Comparison of ENCODE assay signal across 9 cellular contexts in the genomic region with DNA sequence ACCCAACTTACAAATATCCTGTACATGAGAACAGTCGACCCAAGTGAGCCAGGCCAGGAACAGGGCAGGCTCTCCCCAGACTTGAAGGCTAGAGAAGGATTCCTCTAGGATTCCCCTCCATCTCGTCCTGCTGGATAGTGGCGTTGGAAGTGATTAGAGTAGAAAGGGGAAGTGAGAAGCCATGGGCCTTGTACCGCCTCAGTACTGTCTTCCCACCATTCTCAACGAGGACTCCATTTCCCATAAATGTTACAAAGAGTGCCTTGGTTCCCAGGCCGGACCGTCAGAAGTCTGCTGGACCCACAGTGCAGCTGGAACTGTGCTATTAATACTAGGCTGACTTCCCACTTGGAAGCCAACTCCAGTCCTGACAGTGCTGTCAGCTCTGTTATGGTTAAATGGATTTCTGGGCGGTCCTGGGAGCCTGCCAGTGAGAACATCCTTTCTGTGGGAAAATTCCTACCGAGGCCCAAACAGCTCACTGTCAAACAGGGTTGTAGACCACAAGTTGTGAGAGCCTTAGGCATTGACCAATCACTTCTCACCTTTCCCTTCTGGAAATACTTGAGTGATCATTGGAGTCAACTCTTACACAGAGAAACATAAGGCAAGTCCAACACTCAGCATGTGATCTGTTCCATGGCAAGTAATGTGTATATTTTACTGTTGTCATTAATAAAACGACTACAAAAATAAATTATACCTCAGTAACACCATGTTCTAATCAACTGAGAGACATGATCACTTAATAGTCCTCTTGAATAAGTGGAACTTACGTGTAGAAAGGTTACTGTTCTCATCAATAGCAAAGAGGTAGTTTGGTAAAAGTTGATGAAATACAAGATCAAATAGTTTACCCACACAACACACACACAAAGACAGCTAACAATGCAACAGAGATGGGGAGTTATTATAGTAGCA. TPM values are rescaled to one million over a fixed set of nuclear protein-coding genes. Genes with fewer than 3 reads are reported as not detected.
DNase-seq lines count a peak whose midpoint lies in the region; ATAC-seq and TF ChIP-seq lines count a peak whose summit lies in the region.
"Had no signal": no experiment of that assay in that cellular context is flagged by ENCODE, and none has a peak within 500 bp of the region (broad histone marks: within the 10 kb centered on the region; RNA-seq: fewer than 3 reads in every experiment).

No MANE protein-coding gene starts in this region.

- H3K4me3 Mint-ChIP-seq in immature natural killer cell, result no peak overlapping the region
- no peak overlapping the region for H3K4me3 Mint-ChIP-seq in progenitor cell of endocrine pancreas (ENCODE audit: low read depth)

- no peaks in the 10 kb centered on the region for H3K36me3 Mint-ChIP-seq in immature natural killer cell
- no peaks in the 10 kb centered on the region for H3K36me3 Mint-ChIP-seq in progenitor cell of endocrine pancreas (ENCODE audit: insufficient read depth)

- no peak overlapping the region for H3K9ac ChIP-seq in OCI-LY1 (ENCODE audit: low read length)

- intact Hi-C loops in heart right ventricle (cut with DNase I), result no loop called here
- intact Hi-C loops in thyroid gland (cut with DNase I), result no loop called here

- H2AFZ ChIP-seq in OCI-LY1 (ENCODE audit: low read length), result no peak overlapping the region

- no peaks in the 10 kb centered on the region for H4K20me1 ChIP-seq in OCI-LY1 (ENCODE audit: insufficient read depth, low read length)

- no peaks in the 10 kb centered on the region for H3F3A ChIP-seq in OCI-LY1 (ENCODE audit: insufficient read depth, low read length)

- no peaks in the 10 kb centered on the region for H3K79me2 ChIP-seq in OCI-LY1 (ENCODE audit: insufficient read depth, low read length)

- H3K4me1 ChIP-seq in OCI-LY1 (ENCODE audit: insufficient read depth, low read length, severe bottlenecking), result peaks cover 14% of the 10 kb centered on the region
- peaks cover 0 to 9% (median 0%) of the 10 kb centered on the region in 9 donors for H3K4me1 ChIP-seq in heart right ventricle
- H3K4me1 ChIP-seq in thyroid gland, result peaks cover 7 to 9% of the 10 kb centered on the region in 2 donors

- H3K27ac ChIP-seq in OCI-LY1 (ENCODE audit: low read depth, low read length, poor library complexity, severe bottlenecking), result peak overlapping the region; percentile 27
- peak overlapping the region; percentile 22 to 82 (median 69) for H3K27ac ChIP-seq in heart right ventricle
- peak overlapping the region in 2 of 3 donors; percentile 42 to 76 for H3K27ac ChIP-seq in thyroid gland

- ATAC-seq in GM21515 (IDR thresholded peaks at IDR 0.05; ENCODE audit: unreplicated experiment) (peak; percentile 64), heart right ventricle (peak; percentile 79 to 95 (median 89)), GM18517 (IDR thresholded peaks at IDR 0.05; ENCODE audit: unreplicated experiment) (no peak)

- H3K9me3 Mint-ChIP-seq in immature natural killer cell, result no peaks in the 10 kb centered on the region
- H3K9me3 Mint-ChIP-seq in progenitor cell of endocrine pancreas (ENCODE audit: low read depth), result peaks cover 18% of the 10 kb centered on the region

- H3K36me3 ChIP-seq in OCI-LY1 (ENCODE audit: insufficient read depth, low read length) (no peaks in the 10 kb centered on the region), heart right ventricle (no peaks in the 10 kb centered on the region), thyroid gland (no peaks in the 10 kb centered on the region)

- TF ChIP-seq CTCF in OCI-LY1 (IDR thresholded peaks at IDR 0.05; ENCODE audit: low read length) (no peak), heart right ventricle (IDR thresholded peaks at IDR 0.05) (no peak), thyroid gland (IDR thresholded peaks at IDR 0.05) (no peak), progenitor cell of endocrine pancreas (IDR thresholded peaks at IDR 0.05; ENCODE audit: unreplicated experiment) (no peak)

- H3K27me3 ChIP-seq in OCI-LY1 (ENCODE audit: insufficient read depth, low read length), result no peaks in the 10 kb centered on the region
- no peaks in the 10 kb centered on the region for H3K27me3 ChIP-seq in heart right ventricle
- H3K27me3 ChIP-seq in thyroid gland, result no peaks in the 10 kb centered on the region

- H3K27ac Mint-ChIP-seq in immature natural killer cell, result no peak overlapping the region
- no peak overlapping the region for H3K27ac Mint-ChIP-seq in progenitor cell of endocrine pancreas

- WGBS in heart right ventricle, 2 donors, result 37 to 40% methylated on average over 11 of the region's 11 CpGs
- WGBS in thyroid gland, 2 donors, result 69% methylated on average over 7 to 11 of the region's 11 CpGs

- H3K4me3 ChIP-seq in OCI-LY1 (ENCODE audit: low read depth, low read length, poor library complexity, severe bottlenecking), result no peak overlapping the region
- peak overlapping the region in 6 of 10 donors; percentile 5 to 41 (median 21) for H3K4me3 ChIP-seq in heart right ventricle
- no peak overlapping the region for H3K4me3 ChIP-seq in thyroid gland (replicated peaks in 1 of 3)

- no peaks in the 10 kb centered on the region for H3K9me3 ChIP-seq in OCI-LY1 (ENCODE audit: low read length)
- H3K9me3 ChIP-seq in heart right ventricle, result no peaks in the 10 kb centered on the region
- no peaks in the 10 kb centered on the region for H3K9me3 ChIP-seq in thyroid gland

- H3K27me3 Mint-ChIP-seq in immature natural killer cell (ENCODE audit: low read depth in 3 of 3) (peaks cover 0 to 3% (median 0%) of the 10 kb centered on the region in 3 donors), progenitor cell of endocrine pancreas (no peaks in the 10 kb centered on the region)

- peak; percentile 33 to 73 for DNase-seq in heart right ventricle
- DNase-seq in thyroid gland, result peak; percentile 8 to 19
- DNase-seq in immature natural killer cell, result no peak
- DNase-seq in progenitor cell of endocrine pancreas (ENCODE audit: low spot score, unreplicated experiment), result no peak
- DNase-seq in activated CD4-positive, alpha-beta T cell treated with anti-CD3 and anti-CD28 coated beads, Interleukin-2, amount 50 U/mL, for 48 hours, result no peak

- no peak for TF ChIP-seq POLR2A in thyroid gland (IDR thresholded peaks at IDR 0.05)

- no peaks in the 10 kb centered on the region for H3K9me2 ChIP-seq in OCI-LY1 (ENCODE audit: low read depth, low read length)

- H3K4me1 Mint-ChIP-seq in immature natural killer cell (peaks cover 2 to 8% of the 10 kb centered on the region in 2 donors), progenitor cell of endocrine pancreas (ENCODE audit: low read depth) (no peaks in the 10 kb centered on the region)

- no peak overlapping the region for H3K4me2 ChIP-seq in OCI-LY1 (ENCODE audit: low read length)

RNA-seq across cellular contexts. Expression of gene AMELX, which starts 58.4 kb away (rescaled TPM):
- total RNA-seq in heart right ventricle (not detected), thyroid gland (not detected), progenitor cell of endocrine pancreas (not detected in 2 replicates)
- polyA plus RNA-seq in heart right ventricle (not detected), immature natural killer cell (not detected)
- total RNA-seq: T-helper 1 cell treated with Interleukin-12 subunit alpha and Interleukin-12 subunit beta and Interleukin-4 antibody, amounts not matched to agents 30 ng/mL and 1 ng/mL, for 36 hours had no signal

Comparison
In these comparisons a context has a peak if more than half of its experiments do, and no peak if none do; other contexts are left out.
1. H3K4me3 ChIP-seq: peak in heart right ventricle (6 of 10); none in OCI-LY1 (single experiment) and thyroid gland (0 of 3).
2. DNase-seq: peak in heart right ventricle (2 of 2) and thyroid gland (2 of 2); none in immature natural killer cell (0 of 3), progenitor cell of endocrine pancreas (single experiment) and activated CD4-positive, alpha-beta T cell treated with anti-CD3 and anti-CD28 coated beads, Interleukin-2, amount 50 U/mL, for 48 hours (0 of 2).
3. Peak in every context shown above with its lines, with median percentiles within 50 percentile points of each other: H3K27ac ChIP-seq.